In genomic region chr1:66947267-66947666, GRCh38 we compare ENCODE assay signal across 14 cellular contexts. TPM values are rescaled to one million over a fixed set of nuclear protein-coding genes. Genes with fewer than 3 reads are reported as not detected.
DNase-seq lines count a peak whose midpoint lies in the region; ATAC-seq and TF ChIP-seq lines count a peak whose summit lies in the region.
"Had no signal": no experiment of that assay in that cellular context is flagged by ENCODE, and none has a peak within 500 bp of the region (broad histone marks: within the 10 kb centered on the region; RNA-seq: fewer than 3 reads in every experiment).

No MANE protein-coding gene starts in this region.

- H3K27ac ChIP-seq in BLaER1 treated with 17β-estradiol and CSF1 and Interleukin-3, amounts not matched to agents 10 nM and 100 nM, result peak overlapping the region in 4 of 11 experiments; percentile 11 to 42 (median 19); a peak in 5 of 22 replicates
- H3K27ac ChIP-seq in CD8-positive, alpha-beta memory T cell (ENCODE audit: low read depth, low read length), result no peak overlapping the region
- no peak overlapping the region for H3K27ac ChIP-seq in right atrium auricular region
- H3K27ac ChIP-seq: gastroesophageal sphincter, VCaP had no signal

- DNase-seq in CD8-positive, alpha-beta memory T cell, result no peak
- no peak for DNase-seq in activated CD8-positive, alpha-beta T cell treated with anti-CD3 and anti-CD28 coated beads, Interleukin-2, amount 10 ng/mL, durations not matched to agents 7 days and 5 days
- DNase-seq in iris pigment epithelial cell (ENCODE audit: low read depth), result peak; percentile 53
- no peak for DNase-seq in right atrium auricular region (ENCODE audit: low spot score)
- no peak for DNase-seq in GDM1 (lab: John Stamatoyannopoulos, UW)
- DNase-seq: caudate nucleus, DMS79 treated with DMSO at 0.1 percent for 48 hours, NCI-H2029, NCI-H510A treated with DMSO at 0.1 percent for 48 hours, retina had no signal

- peaks cover 23 to 95% (median 54%) of the 10 kb centered on the region in 11 experiments; a peak in 20 of 22 replicates for H4K20me1 ChIP-seq in BLaER1 treated with 17β-estradiol and CSF1 and Interleukin-3, amounts not matched to agents 10 nM and 100 nM

- H3K9me3 ChIP-seq in BLaER1 treated with 17β-estradiol and CSF1 and Interleukin-3, amounts not matched to agents 10 nM and 100 nM (replicated peaks in 1 of 11), result no peaks in the 10 kb centered on the region
- H3K9me3 ChIP-seq in CD8-positive, alpha-beta memory T cell (ENCODE audit: low read length), result no peaks in the 10 kb centered on the region
- no peaks in the 10 kb centered on the region for H3K9me3 ChIP-seq in right atrium auricular region
- H3K9me3 ChIP-seq: gastroesophageal sphincter had no signal

- peaks cover 3 to 75% (median 20%) of the 10 kb centered on the region in 3 donors for H3K36me3 Mint-ChIP-seq in CD8-positive, alpha-beta memory T cell
- peaks cover 52% of the 10 kb centered on the region for H3K36me3 Mint-ChIP-seq in activated CD8-positive, alpha-beta T cell treated with anti-CD3 and anti-CD28 coated beads, Interleukin-2, amount 10 ng/mL, durations not matched to agents 7 days and 5 days (ENCODE audit: low read depth)

- peaks cover 51 to 75% (median 58%) of the 10 kb centered on the region in 3 donors for H3K4me1 Mint-ChIP-seq in CD8-positive, alpha-beta memory T cell
- H3K4me1 Mint-ChIP-seq in activated CD8-positive, alpha-beta T cell treated with anti-CD3 and anti-CD28 coated beads, Interleukin-2, amount 10 ng/mL, durations not matched to agents 7 days and 5 days (ENCODE audit: low read depth), result peaks cover 20% of the 10 kb centered on the region

- CTCF ChIA-PET in CD8-positive, alpha-beta memory T cell (lab: Charles Lee), result no interaction called here
- CTCF ChIA-PET in activated CD8-positive, alpha-beta T cell treated with anti-CD3 and anti-CD28 coated beads, Interleukin-2, amount 10 ng/mL, durations not matched to agents 7 days and 5 days (lab: Charles Lee), result interaction anchor here (1.2 to 1.4 kb wide), 2 partner anchors 22 to 202 kb away, joined by 3 to 4 read pairs; partner anchors contain the start of genes DNAI4 and MIER1

- peak overlapping the region in 9 of 11 experiments; percentile 10 to 60 (median 40); a peak in 14 of 22 replicates for H3K4me2 ChIP-seq in BLaER1 treated with 17β-estradiol and CSF1 and Interleukin-3, amounts not matched to agents 10 nM and 100 nM

- peak overlapping the region in 7 of 8 donors; percentile 3 to 81 (median 61) for H3K27ac Mint-ChIP-seq in CD8-positive, alpha-beta memory T cell
- peak overlapping the region; percentile 22 for H3K27ac Mint-ChIP-seq in activated CD8-positive, alpha-beta T cell treated with anti-CD3 and anti-CD28 coated beads, Interleukin-2, amount 10 ng/mL, durations not matched to agents 7 days and 5 days

- TF ChIP-seq CTCF in right atrium auricular region (IDR thresholded peaks at IDR 0.05), result no peak

- POLR2A ChIA-PET in CD8-positive, alpha-beta memory T cell (lab: Charles Lee), result interaction anchor here (0.8 kb wide), 1 partner anchor 22 kb away, joined by 3 read pairs; no protein-coding TSS in a partner anchor
- POLR2A ChIA-PET in activated CD8-positive, alpha-beta T cell treated with anti-CD3 and anti-CD28 coated beads, Interleukin-2, amount 10 ng/mL, durations not matched to agents 7 days and 5 days (lab: Charles Lee), result interaction anchor here (0.9 kb wide), 1 partner anchor 23 kb away, joined by 3 read pairs; the partner anchor contains the start of genes DNAI4 and MIER1

- H3K4me1 ChIP-seq in BLaER1 treated with 17β-estradiol and CSF1 and Interleukin-3, amounts not matched to agents 10 nM and 100 nM, result peaks cover 7 to 41% (median 17%) of the 10 kb centered on the region in 10 experiments; a peak in 17 of 20 replicates
- H3K4me1 ChIP-seq in CD8-positive, alpha-beta memory T cell (ENCODE audit: insufficient read depth, low read length), result peaks cover 18% of the 10 kb centered on the region
- peaks cover 0 to 16% of the 10 kb centered on the region in 2 donors for H3K4me1 ChIP-seq in right atrium auricular region

- peaks cover 87 to 100% (median 93%) of the 10 kb centered on the region in 11 experiments for H3K36me3 ChIP-seq in BLaER1 treated with 17β-estradiol and CSF1 and Interleukin-3, amounts not matched to agents 10 nM and 100 nM
- peaks cover 36% of the 10 kb centered on the region for H3K36me3 ChIP-seq in CD8-positive, alpha-beta memory T cell (ENCODE audit: insufficient read depth, low read length)
- peaks cover 49% of the 10 kb centered on the region for H3K36me3 ChIP-seq in right atrium auricular region

- H3K27me3 Mint-ChIP-seq in CD8-positive, alpha-beta memory T cell, result no peaks in the 10 kb centered on the region
- no peaks in the 10 kb centered on the region for H3K27me3 Mint-ChIP-seq in activated CD8-positive, alpha-beta T cell treated with anti-CD3 and anti-CD28 coated beads, Interleukin-2, amount 10 ng/mL, durations not matched to agents 7 days and 5 days (ENCODE audit: low read depth)

- H3K4me3 ChIP-seq in BLaER1 treated with 17β-estradiol and CSF1 and Interleukin-3, amounts not matched to agents 10 nM and 100 nM, result no peak overlapping the region
- H3K4me3 ChIP-seq in CD8-positive, alpha-beta memory T cell (ENCODE audit: low read length), result no peak overlapping the region
- no peak overlapping the region for H3K4me3 ChIP-seq in right atrium auricular region
- H3K4me3 ChIP-seq: gastroesophageal sphincter had no signal

- H3K4me3 Mint-ChIP-seq in CD8-positive, alpha-beta memory T cell, result no peak overlapping the region
- H3K4me3 Mint-ChIP-seq in activated CD8-positive, alpha-beta T cell treated with anti-CD3 and anti-CD28 coated beads, Interleukin-2, amount 10 ng/mL, durations not matched to agents 7 days and 5 days, result no peak overlapping the region

- no peaks in the 10 kb centered on the region for H3K9me3 Mint-ChIP-seq in CD8-positive, alpha-beta memory T cell
- no peaks in the 10 kb centered on the region for H3K9me3 Mint-ChIP-seq in activated CD8-positive, alpha-beta T cell treated with anti-CD3 and anti-CD28 coated beads, Interleukin-2, amount 10 ng/mL, durations not matched to agents 7 days and 5 days (ENCODE audit: insufficient read depth)

- no peak for ATAC-seq in activated CD8-positive, alpha-beta T cell treated with anti-CD3 and anti-CD28 coated beads, Interleukin-2, amount 10 ng/mL, durations not matched to agents 7 days and 5 days
- ATAC-seq in HG03045 (IDR thresholded peaks at IDR 0.05; ENCODE audit: unreplicated experiment), result no peak
- ATAC-seq: gastroesophageal sphincter had no signal

- no peak overlapping the region for H3K9ac ChIP-seq in BLaER1 treated with 17β-estradiol and CSF1 and Interleukin-3, amounts not matched to agents 10 nM and 100 nM

- no peaks in the 10 kb centered on the region for H3K27me3 ChIP-seq in BLaER1 treated with 17β-estradiol and CSF1 and Interleukin-3, amounts not matched to agents 10 nM and 100 nM
- H3K27me3 ChIP-seq in CD8-positive, alpha-beta memory T cell (ENCODE audit: insufficient read depth, low read length, poor library complexity, severe bottlenecking), result no peaks in the 10 kb centered on the region
- H3K27me3 ChIP-seq in right atrium auricular region, result no peaks in the 10 kb centered on the region
- H3K27me3 ChIP-seq: gastroesophageal sphincter had no signal

RNA-seq across cellular contexts. Expression of gene MIER1, which starts 22.5 kb away (rescaled TPM):
- 10 to 100 TPM; 53.1 to 55.3 TPM for total RNA-seq in CD8-positive, alpha-beta memory T cell
- 38.6 TPM for polyA plus RNA-seq in CD8-positive, alpha-beta memory T cell
- total RNA-seq in activated CD8-positive, alpha-beta T cell treated with anti-CD3 and anti-CD28 coated beads, Interleukin-2, amount 10 ng/mL, durations not matched to agents 7 days and 5 days, result 10 to 100 TPM; 49.3 to 54.1 TPM
- 10 to 100 TPM; 18.2 to 18.4 TPM for total RNA-seq in right atrium auricular region

RNA-seq across cellular contexts. Expression of gene DNAI4, which starts 22.6 kb away (rescaled TPM):
- total RNA-seq in CD8-positive, alpha-beta memory T cell, result 1 to 10 TPM in 1 of 2 experiments, under 1 TPM in 1; 0.86 to 1.8 TPM
- 0.77 TPM for polyA plus RNA-seq in CD8-positive, alpha-beta memory T cell
- total RNA-seq in activated CD8-positive, alpha-beta T cell treated with anti-CD3 and anti-CD28 coated beads, Interleukin-2, amount 10 ng/mL, durations not matched to agents 7 days and 5 days, result 1 to 10 TPM; 1.4 to 3.6 TPM
- 10 to 100 TPM in 1 of 2 donors, 1 to 10 TPM in 1; 6.9 to 10.3 TPM for total RNA-seq in right atrium auricular region
